1 cellular context compared by ENCODE assay signal in the genomic region with DNA sequence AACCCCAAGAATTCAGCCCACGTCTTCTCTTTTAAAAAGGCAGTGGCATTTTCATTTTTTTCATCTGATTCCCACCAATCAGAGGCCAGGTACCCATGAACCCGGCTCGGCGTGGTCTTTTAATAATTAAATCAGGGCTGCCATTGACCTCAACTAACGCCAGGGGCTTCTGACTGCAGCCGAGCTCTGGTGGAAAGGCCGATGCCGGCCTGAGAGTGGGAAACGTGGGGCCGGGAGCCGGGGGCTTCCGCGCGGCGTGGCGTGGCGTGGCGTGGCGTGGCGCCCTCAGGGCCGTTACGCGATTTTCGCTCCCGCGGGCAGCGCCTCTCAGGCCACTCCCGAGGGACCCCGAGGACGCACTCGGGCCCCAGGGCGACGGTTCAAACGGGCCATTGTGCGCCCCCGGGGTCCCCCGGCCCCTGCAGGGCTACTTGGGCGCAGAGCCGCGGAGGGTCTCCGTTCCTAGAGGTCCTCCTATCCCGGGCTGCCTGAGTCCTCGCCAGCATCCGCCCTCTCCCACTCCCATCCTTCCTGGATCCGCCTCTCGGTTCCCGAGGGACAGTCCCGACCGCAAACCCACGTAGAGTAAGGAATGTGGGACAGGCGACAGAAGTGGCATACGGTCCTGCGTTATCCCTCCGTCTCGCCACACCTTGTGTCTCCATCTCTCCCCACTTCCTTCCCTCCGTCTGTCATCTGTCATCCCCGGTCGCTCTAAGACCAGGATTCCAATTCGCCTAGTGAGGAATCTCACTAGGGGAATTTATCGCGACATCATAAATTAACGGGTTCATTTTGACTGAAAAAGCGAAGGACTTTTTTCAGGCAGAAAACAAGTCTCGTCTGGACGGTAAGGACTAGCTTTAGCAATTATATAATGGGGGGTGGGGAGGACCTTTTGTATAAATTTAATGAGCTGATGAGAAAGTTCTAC.
A peak's percentile ranks its signal among the peaks of the same experiment; 100 is the strongest.
TF ChIP-seq lines count a peak whose summit lies in the region.

No MANE protein-coding gene starts in this region.

TF ChIP-seq in K562, 482 proteins besides CTCF, POLR2A, EP300 and RAD21 (continued from another document and continues in another):
- TF ChIP-seq, protein P1, sequence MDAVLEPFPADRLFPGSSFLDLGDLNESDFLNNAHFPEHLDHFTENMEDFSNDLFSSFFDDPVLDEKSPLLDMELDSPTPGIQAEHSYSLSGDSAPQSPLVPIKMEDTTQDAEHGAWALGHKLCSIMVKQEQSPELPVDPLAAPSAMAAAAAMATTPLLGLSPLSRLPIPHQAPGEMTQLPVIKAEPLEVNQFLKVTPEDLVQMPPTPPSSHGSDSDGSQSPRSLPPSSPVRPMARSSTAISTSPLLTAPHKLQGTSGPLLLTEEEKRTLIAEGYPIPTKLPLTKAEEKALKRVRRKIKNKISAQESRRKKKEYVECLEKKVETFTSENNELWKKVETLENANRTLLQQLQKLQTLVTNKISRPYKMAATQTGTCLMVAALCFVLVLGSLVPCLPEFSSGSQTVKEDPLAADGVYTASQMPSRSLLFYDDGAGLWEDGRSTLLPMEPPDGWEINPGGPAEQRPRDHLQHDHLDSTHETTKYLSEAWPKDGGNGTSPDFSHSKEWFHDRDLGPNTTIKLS (IDR thresholded peaks at IDR 0.05; ENCODE audit: borderline replicate concordance, low read depth), result peak; percentile 52; the same call in 1 of the 2 replicates
- TF ChIP-seq ZNF41 (CRISPR knock-in tag; conservative IDR thresholded peaks at IDR 0.05), result no peak
- TF ChIP-seq, protein P2, sequence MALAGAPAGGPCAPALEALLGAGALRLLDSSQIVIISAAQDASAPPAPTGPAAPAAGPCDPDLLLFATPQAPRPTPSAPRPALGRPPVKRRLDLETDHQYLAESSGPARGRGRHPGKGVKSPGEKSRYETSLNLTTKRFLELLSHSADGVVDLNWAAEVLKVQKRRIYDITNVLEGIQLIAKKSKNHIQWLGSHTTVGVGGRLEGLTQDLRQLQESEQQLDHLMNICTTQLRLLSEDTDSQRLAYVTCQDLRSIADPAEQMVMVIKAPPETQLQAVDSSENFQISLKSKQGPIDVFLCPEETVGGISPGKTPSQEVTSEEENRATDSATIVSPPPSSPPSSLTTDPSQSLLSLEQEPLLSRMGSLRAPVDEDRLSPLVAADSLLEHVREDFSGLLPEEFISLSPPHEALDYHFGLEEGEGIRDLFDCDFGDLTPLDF (CRISPR knock-in tag; IDR thresholded peaks at IDR 0.05), result no peak
- TF ChIP-seq SRSF3 (IDR thresholded peaks at IDR 0.05; ENCODE audit: insufficient read depth, low read length), result no peak
- peak; percentile 14; the same call in 1 of the 2 replicates for TF ChIP-seq CREM (IDR thresholded peaks at IDR 0.05; ENCODE audit: low read depth)
- no peak for TF ChIP-seq FOS (IDR thresholded peaks at IDR 0.05; ENCODE audit: extremely low read depth, insufficient read length)
- no peak for TF ChIP-seq STAG1 (CRISPR knock-in tag; IDR thresholded peaks at IDR 0.05; ENCODE audit: borderline replicate concordance)
- no peak for TF ChIP-seq SRSF7 (optimal IDR thresholded peaks at IDR 0.05; ENCODE audit: low read depth, low read length)
- no peak for TF ChIP-seq ZNF324 (CRISPR knock-in tag; IDR thresholded peaks at IDR 0.05)
- TF ChIP-seq KLF13 (tag; IDR thresholded peaks at IDR 0.05; ENCODE audit: borderline replicate concordance, low read depth), result no peak
- no peak for TF ChIP-seq DDX20 (tag; IDR thresholded peaks at IDR 0.05; ENCODE audit: low read depth)
- TF ChIP-seq ZC3H11A (IDR thresholded peaks at IDR 0.05; ENCODE audit: low read depth, low read length), result no peak
- TF ChIP-seq THRAP3 (IDR thresholded peaks at IDR 0.05; ENCODE audit: borderline replicate concordance), result no peak
- no peak for TF ChIP-seq RBM15 (IDR thresholded peaks at IDR 0.05; ENCODE audit: insufficient read depth, low read length)
- TF ChIP-seq ZNF830 (CRISPR knock-in tag; IDR thresholded peaks at IDR 0.05), result no peak
- TF ChIP-seq CBFA2T3 (IDR thresholded peaks at IDR 0.05), result no peak
- no peak for TF ChIP-seq SP1 (CRISPR knock-in tag; IDR thresholded peaks at IDR 0.05)
- peak; percentile 27 to 62; a peak in 2 of 4 replicates for TF ChIP-seq MAZ (CRISPR knock-in tag; conservative IDR thresholded peaks at IDR 0.05 in 1 of 2, IDR thresholded peaks at IDR 0.05 in 1 of 2)
- TF ChIP-seq ZNF551 (CRISPR knock-in tag; IDR thresholded peaks at IDR 0.05), result no peak
- TF ChIP-seq SMAD2 (IDR thresholded peaks at IDR 0.05; ENCODE audit: low read depth, low read length), result no peak
- TF ChIP-seq BMI1 (IDR thresholded peaks at IDR 0.05; ENCODE audit: low read length), result no peak
- no peak for TF ChIP-seq ELF2 (CRISPR knock-in tag; IDR thresholded peaks at IDR 0.05)
- no peak for TF ChIP-seq ZNF253 (CRISPR knock-in tag; conservative IDR thresholded peaks at IDR 0.05)
- TF ChIP-seq, protein P3, sequence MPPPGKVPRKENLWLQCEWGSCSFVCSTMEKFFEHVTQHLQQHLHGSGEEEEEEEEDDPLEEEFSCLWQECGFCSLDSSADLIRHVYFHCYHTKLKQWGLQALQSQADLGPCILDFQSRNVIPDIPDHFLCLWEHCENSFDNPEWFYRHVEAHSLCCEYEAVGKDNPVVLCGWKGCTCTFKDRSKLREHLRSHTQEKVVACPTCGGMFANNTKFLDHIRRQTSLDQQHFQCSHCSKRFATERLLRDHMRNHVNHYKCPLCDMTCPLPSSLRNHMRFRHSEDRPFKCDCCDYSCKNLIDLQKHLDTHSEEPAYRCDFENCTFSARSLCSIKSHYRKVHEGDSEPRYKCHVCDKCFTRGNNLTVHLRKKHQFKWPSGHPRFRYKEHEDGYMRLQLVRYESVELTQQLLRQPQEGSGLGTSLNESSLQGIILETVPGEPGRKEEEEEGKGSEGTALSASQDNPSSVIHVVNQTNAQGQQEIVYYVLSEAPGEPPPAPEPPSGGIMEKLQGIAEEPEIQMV (tag; conservative IDR thresholded peaks at IDR 0.05; ENCODE audit: low read depth), result no peak
- TF ChIP-seq POLR2B (IDR thresholded peaks at IDR 0.05; ENCODE audit: low read depth, partially characterized antibody), result no peak
- TF ChIP-seq, protein P4, sequence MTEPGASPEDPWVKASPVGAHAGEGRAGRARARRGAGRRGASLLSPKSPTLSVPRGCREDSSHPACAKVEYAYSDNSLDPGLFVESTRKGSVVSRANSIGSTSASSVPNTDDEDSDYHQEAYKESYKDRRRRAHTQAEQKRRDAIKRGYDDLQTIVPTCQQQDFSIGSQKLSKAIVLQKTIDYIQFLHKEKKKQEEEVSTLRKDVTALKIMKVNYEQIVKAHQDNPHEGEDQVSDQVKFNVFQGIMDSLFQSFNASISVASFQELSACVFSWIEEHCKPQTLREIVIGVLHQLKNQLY (CRISPR knock-in tag; conservative IDR thresholded peaks at IDR 0.05), result no peak
- no peak for TF ChIP-seq ZNF436 (CRISPR knock-in tag; IDR thresholded peaks at IDR 0.05)
- TF ChIP-seq DPF2 (IDR thresholded peaks at IDR 0.05), result no peak; the same call in 1 of the 2 replicates
- TF ChIP-seq CREB1 (IDR thresholded peaks at IDR 0.05), result 0 out of 2 replicates have a peak, but pooled peaks have one; percentile 9
- no peak for TF ChIP-seq CREB1 (CRISPR knock-in tag; IDR thresholded peaks at IDR 0.05)
- no peak for TF ChIP-seq ZNF668 (CRISPR knock-in tag; IDR thresholded peaks at IDR 0.05)
- TF ChIP-seq, protein P5, sequence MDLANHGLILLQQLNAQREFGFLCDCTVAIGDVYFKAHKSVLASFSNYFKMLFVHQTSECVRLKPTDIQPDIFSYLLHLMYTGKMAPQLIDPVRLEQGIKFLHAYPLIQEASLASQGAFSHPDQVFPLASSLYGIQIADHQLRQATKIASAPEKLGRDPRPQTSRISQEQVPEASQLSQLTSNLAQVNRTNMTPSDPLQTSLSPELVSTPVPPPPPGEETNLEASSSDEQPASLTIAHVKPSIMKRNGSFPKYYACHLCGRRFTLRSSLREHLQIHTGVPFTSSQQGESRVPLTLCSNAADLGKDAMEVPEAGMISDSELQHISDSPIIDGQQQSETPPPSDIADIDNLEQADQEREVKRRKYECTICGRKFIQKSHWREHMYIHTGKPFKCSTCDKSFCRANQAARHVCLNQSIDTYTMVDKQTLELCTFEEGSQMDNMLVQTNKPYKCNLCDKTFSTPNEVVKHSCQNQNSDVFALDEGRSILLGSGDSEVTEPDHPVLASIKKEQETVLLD (IDR thresholded peaks at IDR 0.05), result peak; percentile 29; the same call in 1 of the 2 replicates
- TF ChIP-seq, protein P6, sequence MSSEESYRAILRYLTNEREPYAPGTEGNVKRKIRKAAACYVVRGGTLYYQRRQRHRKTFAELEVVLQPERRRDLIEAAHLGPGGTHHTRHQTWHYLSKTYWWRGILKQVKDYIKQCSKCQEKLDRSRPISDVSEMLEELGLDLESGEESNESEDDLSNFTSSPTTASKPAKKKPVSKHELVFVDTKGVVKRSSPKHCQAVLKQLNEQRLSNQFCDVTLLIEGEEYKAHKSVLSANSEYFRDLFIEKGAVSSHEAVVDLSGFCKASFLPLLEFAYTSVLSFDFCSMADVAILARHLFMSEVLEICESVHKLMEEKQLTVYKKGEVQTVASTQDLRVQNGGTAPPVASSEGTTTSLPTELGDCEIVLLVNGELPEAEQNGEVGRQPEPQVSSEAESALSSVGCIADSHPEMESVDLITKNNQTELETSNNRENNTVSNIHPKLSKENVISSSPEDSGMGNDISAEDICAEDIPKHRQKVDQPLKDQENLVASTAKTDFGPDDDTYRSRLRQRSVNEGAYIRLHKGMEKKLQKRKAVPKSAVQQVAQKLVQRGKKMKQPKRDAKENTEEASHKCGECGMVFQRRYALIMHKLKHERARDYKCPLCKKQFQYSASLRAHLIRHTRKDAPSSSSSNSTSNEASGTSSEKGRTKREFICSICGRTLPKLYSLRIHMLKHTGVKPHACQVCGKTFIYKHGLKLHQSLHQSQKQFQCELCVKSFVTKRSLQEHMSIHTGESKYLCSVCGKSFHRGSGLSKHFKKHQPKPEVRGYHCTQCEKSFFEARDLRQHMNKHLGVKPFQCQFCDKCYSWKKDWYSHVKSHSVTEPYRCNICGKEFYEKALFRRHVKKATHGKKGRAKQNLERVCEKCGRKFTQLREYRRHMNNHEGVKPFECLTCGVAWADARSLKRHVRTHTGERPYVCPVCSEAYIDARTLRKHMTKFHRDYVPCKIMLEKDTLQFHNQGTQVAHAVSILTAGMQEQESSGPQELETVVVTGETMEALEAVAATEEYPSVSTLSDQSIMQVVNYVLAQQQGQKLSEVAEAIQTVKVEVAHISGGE (CRISPR knock-in tag; IDR thresholded peaks at IDR 0.05), result no peak
- no peak for TF ChIP-seq EHMT2 (IDR thresholded peaks at IDR 0.05)
- TF ChIP-seq SNRNP70 (optimal IDR thresholded peaks at IDR 0.05; ENCODE audit: low read depth, low read length), result no peak
- TF ChIP-seq SMAD3 (CRISPR knock-in tag; conservative IDR thresholded peaks at IDR 0.05), result no peak
- peak; percentile 32 for TF ChIP-seq L3MBTL2 (IDR thresholded peaks at IDR 0.05)
- no peak for TF ChIP-seq ZNF57 (CRISPR knock-in tag; IDR thresholded peaks at IDR 0.05)
- TF ChIP-seq NFYB (IDR thresholded peaks at IDR 0.05; ENCODE audit: extremely low read depth, insufficient read length), result no peak
- no peak for TF ChIP-seq NELFE (IDR thresholded peaks at IDR 0.05; ENCODE audit: insufficient read depth, insufficient read length)
- no peak for TF ChIP-seq FOXK2 (conservative IDR thresholded peaks at IDR 0.05 in 1 of 2, IDR thresholded peaks at IDR 0.05 in 1 of 2; ENCODE audit: low read depth in 2 of 2)
- no peak for TF ChIP-seq ZNF695 (CRISPR knock-in tag; IDR thresholded peaks at IDR 0.05)
- no peak for TF ChIP-seq ZBTB17 (CRISPR knock-in tag; IDR thresholded peaks at IDR 0.05)
- peak in 1 of 2 experiments; percentile 56; a peak in 1 of 4 replicates for TF ChIP-seq HDAC1 (IDR thresholded peaks at IDR 0.05)
- TF ChIP-seq, protein P7, sequence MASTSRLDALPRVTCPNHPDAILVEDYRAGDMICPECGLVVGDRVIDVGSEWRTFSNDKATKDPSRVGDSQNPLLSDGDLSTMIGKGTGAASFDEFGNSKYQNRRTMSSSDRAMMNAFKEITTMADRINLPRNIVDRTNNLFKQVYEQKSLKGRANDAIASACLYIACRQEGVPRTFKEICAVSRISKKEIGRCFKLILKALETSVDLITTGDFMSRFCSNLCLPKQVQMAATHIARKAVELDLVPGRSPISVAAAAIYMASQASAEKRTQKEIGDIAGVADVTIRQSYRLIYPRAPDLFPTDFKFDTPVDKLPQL (IDR thresholded peaks at IDR 0.05; ENCODE audit: extremely low read depth, insufficient read length), result no peak
- TF ChIP-seq MYBL2 (IDR thresholded peaks at IDR 0.05; ENCODE audit: low read depth), result no peak
- TF ChIP-seq MYBL2 (CRISPR knock-in tag; IDR thresholded peaks at IDR 0.05; ENCODE audit: borderline replicate concordance), result no peak
- TF ChIP-seq ZNF274 (IDR thresholded peaks at IDR 0.05; ENCODE audit: borderline replicate concordance, low read depth, low read length), result no peak
- TF ChIP-seq, protein P8, sequence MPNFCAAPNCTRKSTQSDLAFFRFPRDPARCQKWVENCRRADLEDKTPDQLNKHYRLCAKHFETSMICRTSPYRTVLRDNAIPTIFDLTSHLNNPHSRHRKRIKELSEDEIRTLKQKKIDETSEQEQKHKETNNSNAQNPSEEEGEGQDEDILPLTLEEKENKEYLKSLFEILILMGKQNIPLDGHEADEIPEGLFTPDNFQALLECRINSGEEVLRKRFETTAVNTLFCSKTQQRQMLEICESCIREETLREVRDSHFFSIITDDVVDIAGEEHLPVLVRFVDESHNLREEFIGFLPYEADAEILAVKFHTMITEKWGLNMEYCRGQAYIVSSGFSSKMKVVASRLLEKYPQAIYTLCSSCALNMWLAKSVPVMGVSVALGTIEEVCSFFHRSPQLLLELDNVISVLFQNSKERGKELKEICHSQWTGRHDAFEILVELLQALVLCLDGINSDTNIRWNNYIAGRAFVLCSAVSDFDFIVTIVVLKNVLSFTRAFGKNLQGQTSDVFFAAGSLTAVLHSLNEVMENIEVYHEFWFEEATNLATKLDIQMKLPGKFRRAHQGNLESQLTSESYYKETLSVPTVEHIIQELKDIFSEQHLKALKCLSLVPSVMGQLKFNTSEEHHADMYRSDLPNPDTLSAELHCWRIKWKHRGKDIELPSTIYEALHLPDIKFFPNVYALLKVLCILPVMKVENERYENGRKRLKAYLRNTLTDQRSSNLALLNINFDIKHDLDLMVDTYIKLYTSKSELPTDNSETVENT (CRISPR knock-in tag; IDR thresholded peaks at IDR 0.05), result no peak
- no peak for TF ChIP-seq RBM25 (IDR thresholded peaks at IDR 0.05; ENCODE audit: low read depth, low read length, severe bottlenecking)
- no peak for TF ChIP-seq KAT8 (IDR thresholded peaks at IDR 0.05; ENCODE audit: low read depth)
- TF ChIP-seq, protein P9, sequence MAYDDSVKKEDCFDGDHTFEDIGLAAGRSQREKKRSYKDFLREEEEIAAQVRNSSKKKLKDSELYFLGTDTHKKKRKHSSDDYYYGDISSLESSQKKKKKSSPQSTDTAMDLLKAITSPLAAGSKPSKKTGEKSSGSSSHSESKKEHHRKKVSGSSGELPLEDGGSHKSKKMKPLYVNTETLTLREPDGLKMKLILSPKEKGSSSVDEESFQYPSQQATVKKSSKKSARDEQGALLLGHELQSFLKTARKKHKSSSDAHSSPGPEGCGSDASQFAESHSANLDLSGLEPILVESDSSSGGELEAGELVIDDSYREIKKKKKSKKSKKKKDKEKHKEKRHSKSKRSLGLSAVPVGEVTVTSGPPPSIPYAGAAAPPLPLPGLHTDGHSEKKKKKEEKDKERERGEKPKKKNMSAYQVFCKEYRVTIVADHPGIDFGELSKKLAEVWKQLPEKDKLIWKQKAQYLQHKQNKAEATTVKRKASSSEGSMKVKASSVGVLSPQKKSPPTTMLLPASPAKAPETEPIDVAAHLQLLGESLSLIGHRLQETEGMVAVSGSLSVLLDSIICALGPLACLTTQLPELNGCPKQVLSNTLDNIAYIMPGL (CRISPR knock-in tag; IDR thresholded peaks at IDR 0.05), result no peak
- peak; percentile 49; the same call in 1 of the 2 replicates for TF ChIP-seq PHF8 (IDR thresholded peaks at IDR 0.05; ENCODE audit: borderline replicate concordance, low read length)
- no peak for TF ChIP-seq STAT5B (CRISPR knock-in tag; IDR thresholded peaks at IDR 0.05)
